23 cellular contexts compared by ENCODE assay signal in the genomic region with DNA sequence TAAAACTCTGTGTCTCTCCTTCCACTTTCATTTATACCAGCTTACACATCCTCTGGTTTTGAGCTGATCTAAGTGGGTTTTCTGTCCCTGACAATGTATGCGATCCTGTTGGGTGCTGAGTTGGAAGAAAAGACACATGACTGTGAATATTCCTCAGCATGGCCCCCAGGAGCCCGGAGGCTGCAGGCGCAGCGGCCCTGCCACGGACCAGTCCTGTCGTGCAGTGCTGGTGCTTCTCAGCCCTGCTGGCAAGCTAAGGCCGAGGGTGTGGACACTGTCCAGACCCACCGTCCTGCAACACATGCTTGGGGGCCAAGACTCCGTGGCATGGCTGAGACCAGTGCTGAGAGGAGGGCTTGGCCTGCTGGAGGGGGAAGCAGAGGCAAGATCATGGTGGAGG.
"Had no signal": no experiment of that assay in that cellular context is flagged by ENCODE, and none has a peak within 500 bp of the region (broad histone marks: within the 10 kb centered on the region; RNA-seq: fewer than 3 reads in every experiment).

No MANE protein-coding gene starts in this region.

- H3K36me3 ChIP-seq: heart left ventricle, left lung, lower lobe of right lung, sigmoid colon, spleen, tibial nerve, vagina had no signal

- H3K4me1 ChIP-seq: heart left ventricle, left lung, lower lobe of right lung, sigmoid colon, spleen, tibial nerve, vagina had no signal

- ATAC-seq: heart left ventricle, left colon, left lung, lower lobe of right lung, natural killer cell, right cardiac atrium had no signal

- H3K9me3 ChIP-seq: lower lobe of right lung, vagina had no signal

- H3K27me3 ChIP-seq: left lung, spleen, tibial nerve, vagina had no signal

- H3K4me3 ChIP-seq: heart left ventricle, left lung, lower lobe of right lung, sigmoid colon, spleen, tibial nerve, vagina had no signal

- DNase-seq: glutamatergic neuron; heart left ventricle; hypothalamus; immature natural killer cell; kidney; left colon; left lung; lower lobe of right lung; mammary epithelial cell; mesenchymal stem cell; natural killer cell; nephron progenitor cell; nucleus accumbens; right cardiac atrium; sigmoid colon; small intestine; spleen; stimulated activated CD4-positive, alpha-beta T cell treated with anti-CD3 and anti-CD28 coated beads, Interleukin-4, amount 100 ng/mL, for 24 hours; stimulated activated CD8-positive, alpha-beta memory T cell treated with anti-CD3 and anti-CD28 coated beads, Interleukin-4, amount 100 ng/mL, for 48 hours; stimulated activated naive CD4-positive, alpha-beta T cell had no signal

- FAIRE-seq: islet of Langerhans, kidney, small intestine had no signal

- H3K27ac ChIP-seq: heart left ventricle, left lung, lower lobe of right lung, sigmoid colon, spleen, tibial nerve, vagina had no signal
